40 cellular contexts compared by ENCODE assay signal in the genomic region with DNA sequence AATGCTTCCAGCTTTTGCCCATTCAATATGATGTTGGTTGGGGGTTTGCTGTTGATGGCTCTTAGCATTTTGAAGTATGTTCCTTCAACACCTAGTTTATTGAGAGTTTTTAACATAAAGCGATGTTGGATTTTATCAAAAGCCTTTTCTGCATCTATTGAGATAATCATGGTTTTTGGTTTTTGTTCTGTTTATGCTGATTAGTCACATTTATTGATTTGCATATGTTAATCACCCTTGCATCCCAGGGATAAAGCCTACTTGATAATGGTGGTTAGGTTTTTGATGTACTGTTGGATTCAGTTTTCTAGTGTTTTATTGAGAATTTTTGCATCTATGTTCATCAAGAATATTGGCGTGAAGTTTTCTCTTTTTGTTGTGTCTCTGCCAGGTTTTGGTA. TPM values are rescaled to one million over a fixed set of nuclear protein-coding genes. Genes with fewer than 3 reads are reported as not detected.
"Had no signal": no experiment of that assay in that cellular context is flagged by ENCODE, and none has a peak within 500 bp of the region (broad histone marks: within the 10 kb centered on the region; RNA-seq: fewer than 3 reads in every experiment).

No MANE protein-coding gene starts in this region.

- H3K36me3 ChIP-seq: MG63 had no signal

- H3K4me3 ChIP-seq: MG63 had no signal

- H3K9me3 ChIP-seq: MG63 had no signal

- H3K27me3 ChIP-seq: MG63 had no signal

- DNase-seq: Karpas-422, Kasumi-1, MG63, MM.1S, MV-4-11, NCI-H1048, NCI-H1092, NCI-H1092 treated with DMSO at 0.1 percent for 48 hours, NCI-H1105, NCI-H1105 treated with DMSO at 0.1 percent for 48 hours, NCI-H1417, NCI-H1417 treated with DMSO at 0.1 percent for 48 hours, NCI-H1436, NCI-H1436 treated with DMSO at 0.1 percent for 48 hours, NCI-H146, NCI-H1694, NCI-H1694 treated with DMSO at 0.1 percent for 48 hours, NCI-H187, NCI-H187 treated with DMSO at 0.1 percent for 48 hours, NCI-H1930, NCI-H2029, NCI-H2029 treated with DMSO at 0.1 percent for 48 hours, NCI-H2081, NCI-H2107, NCI-H2171, NCI-H2171 treated with DMSO at 0.1 percent for 48 hours, NCI-H2227 treated with DMSO at 0.1 percent for 48 hours, NCI-H226, NCI-H345, NCI-H446, NCI-H446 treated with DMSO at 0.1 percent for 48 hours, NCI-H510A, NCI-H510A treated with DMSO at 0.1 percent for 48 hours, NCI-H524, NCI-H524 treated with DMSO at 0.1 percent for 48 hours, NCI-H526 had no signal

RNA-seq across cellular contexts. Expression of a gene that starts 40.4 kb away (rescaled TPM):
- total RNA-seq: LHCN-M2, M059J, MCF 10A, NCI-H460 had no signal
